ENCODE assay signal across 8 cellular contexts in the genomic region with DNA sequence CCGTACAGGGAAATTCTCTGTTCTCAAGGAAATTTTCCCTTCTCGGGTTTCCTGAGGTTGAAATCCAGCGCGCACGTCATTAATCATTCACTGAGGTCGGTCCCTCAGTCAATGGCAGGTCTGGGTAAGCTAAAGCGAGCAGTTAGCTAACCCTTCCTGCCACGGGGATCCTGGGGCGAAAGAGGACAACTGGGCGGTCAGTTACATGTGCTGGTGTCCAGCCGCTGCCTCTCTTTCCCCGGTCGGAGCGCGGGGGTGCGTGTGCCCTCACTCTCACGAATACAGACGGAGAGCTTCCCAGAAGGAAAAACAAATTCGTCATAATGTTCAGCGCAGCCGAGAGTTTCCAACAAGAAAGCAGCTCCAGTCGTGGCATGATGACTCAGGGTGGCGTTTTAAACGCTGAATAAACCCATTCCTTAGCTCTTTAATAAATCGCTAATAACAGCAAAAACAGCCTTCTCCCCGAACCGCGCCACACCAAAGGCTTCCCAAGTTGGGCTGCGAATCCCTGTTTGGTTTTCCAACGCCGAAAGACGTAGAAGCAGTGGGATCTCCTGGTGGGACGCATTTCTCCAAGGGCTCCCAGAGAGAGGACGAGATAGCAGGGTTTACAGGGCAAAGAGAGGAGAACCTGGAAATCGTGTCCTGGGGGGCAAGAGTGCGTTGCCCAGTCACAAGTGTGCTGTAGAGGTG. TPM values are rescaled to one million over a fixed set of nuclear protein-coding genes. Genes with fewer than 3 reads are reported as not detected.
A peak's percentile ranks its signal among the peaks of the same experiment; 100 is the strongest.
DNase-seq lines count a peak whose midpoint lies in the region; ATAC-seq, FAIRE-seq and TF ChIP-seq lines count a peak whose summit lies in the region.

No MANE protein-coding gene starts in this region.

- no peak overlapping the region for H2BK12ac ChIP-seq in neuronal stem cell (ENCODE audit: low read length)

- no CpG with 5 or more reads among the region's 36 CpGs for WGBS in neuronal stem cell (ENCODE audit: extremely low coverage in 2 of 2, insufficient read length in 2 of 2, insufficient replicate concordance in 1 of 2), 2 donors

- TSS peak; percentile 95 for BruUV-seq in PC-3 (replicated peaks; lab: Mats Ljungman, UMichigan)

- no peak for TF ChIP-seq POLR2A in GM12892 (IDR thresholded peaks at IDR 0.05; ENCODE audit: low read depth, low read length)

- no peak overlapping the region for H4K8ac ChIP-seq in neuronal stem cell (ENCODE audit: low read depth, low read length)

- H2BK5ac ChIP-seq in neuronal stem cell (ENCODE audit: low read length) = no peak overlapping the region

- no peak overlapping the region for H3K14ac ChIP-seq in neuronal stem cell (ENCODE audit: low read length)

- H3K4ac ChIP-seq in neuronal stem cell (ENCODE audit: low read length) = no peak overlapping the region

- ATAC-seq in PC-3 (peak; percentile 29), GM18517 (IDR thresholded peaks at IDR 0.05; ENCODE audit: unreplicated experiment) (no peak), GM21360 (IDR thresholded peaks at IDR 0.05; ENCODE audit: unreplicated experiment) (no peak)

- H3K4me3 ChIP-seq in GM12875 (ENCODE audit: low read depth, low read length) (peak overlapping the region; percentile 36), PC-3 (ENCODE audit: low read length) (peak overlapping the region; percentile 88), epithelial cell of esophagus (ENCODE audit: low read length) (peak overlapping the region; percentile 78), neuronal stem cell (ENCODE audit: low read length in 2 of 2) (peak overlapping the region; percentile 34 to 76)

- H3K23ac ChIP-seq in neuronal stem cell (ENCODE audit: low read depth, low read length, poor library complexity) = peak overlapping the region; percentile 63

- POLR2A ChIA-PET in PC-3 (lab: Charles Lee; ENCODE audit: unreplicated experiment) = interaction anchor here (0.9 kb wide), 1 partner anchor 30 kb away, joined by 3 read pairs; no protein-coding TSS in a partner anchor

- no peak overlapping the region for H2AK5ac ChIP-seq in neuronal stem cell (ENCODE audit: low read depth, low read length)

- no peak for FAIRE-seq in GM12892 (lab: Jason Lieb, UNC)

- CTCF ChIA-PET in PC-3 (lab: Charles Lee) = interaction anchor here (0.5 to 2.1 kb wide), 2 partner anchors 11 to 57 kb away, joined by 3 to 7 read pairs; no protein-coding TSS in a partner anchor

- intact Hi-C loops in PC-3 (cut with micrococcal nuclease) = loop anchor here (2.0 to 5.0 kb wide), 3 partner anchors 42 to 57 kb away; no protein-coding TSS in a partner anchor

- peaks cover 12% of the 10 kb centered on the region; the same call in 1 of the 2 replicates for H3K4me1 ChIP-seq in PC-3 (ENCODE audit: insufficient read depth, low read length)
- H3K4me1 ChIP-seq in neuronal stem cell (ENCODE audit: control insufficient read depth in 2 of 2, insufficient read depth in 1 of 2, low read depth in 1 of 2, low read length in 2 of 2) = peaks cover 7 to 22% of the 10 kb centered on the region in 2 donors

- no peaks in the 10 kb centered on the region for H3K27me3 ChIP-seq in PC-3 (ENCODE audit: low read length)
- peaks cover 43 to 91% (median 77%) of the 10 kb centered on the region in 3 experiments for H3K27me3 ChIP-seq in neuronal stem cell (ENCODE audit: control insufficient read depth in 3 of 3, insufficient read depth in 3 of 3, low read depth in 1 of 3, low read length in 3 of 3)

- H3F3A ChIP-seq in PC-3 (ENCODE audit: low read length, unreplicated experiment) = no peaks in the 10 kb centered on the region

- H3K4me2 ChIP-seq in PC-3 (ENCODE audit: low read length) = peak overlapping the region; percentile 94
- peak overlapping the region; percentile 92 for H3K4me2 ChIP-seq in neuronal stem cell (ENCODE audit: insufficient read depth, low read length, poor library complexity, severe bottlenecking)

- no peaks in the 10 kb centered on the region for H3K9me2 ChIP-seq in PC-3 (replicated peaks; ENCODE audit: low read length)

- no peaks in the 10 kb centered on the region for H3K9me3 ChIP-seq in PC-3 (ENCODE audit: low read length)
- H3K9me3 ChIP-seq in neuronal stem cell (replicated peaks in 1 of 2; ENCODE audit: control insufficient read depth in 2 of 2, insufficient read depth in 1 of 2, low read depth in 1 of 2, low read length in 2 of 2) = no peaks in the 10 kb centered on the region

- H3K27ac ChIP-seq in PC-3 (ENCODE audit: low read length) = peak overlapping the region; percentile 49
- no peak overlapping the region for H3K27ac ChIP-seq in neuronal stem cell (replicated peaks; ENCODE audit: low read length)

- H2BK120ac ChIP-seq in neuronal stem cell (ENCODE audit: low read depth, low read length) = no peak overlapping the region

- H4K91ac ChIP-seq in neuronal stem cell (ENCODE audit: low read depth, low read length, poor library complexity) = no peak overlapping the region

- no peak overlapping the region for H2BK15ac ChIP-seq in neuronal stem cell (ENCODE audit: low read length)

- DNase-seq in PC-3 (peak; percentile 52), epithelial cell of esophagus (ENCODE audit: low read depth) (peak; percentile 84), neuronal stem cell (ENCODE audit: low spot score) (no peak), GM12892 (ENCODE audit: insufficient read length) (no peak)
- DNase-seq in stimulated activated CD4-positive, alpha-beta T cell treated with anti-CD3 and anti-CD28 coated beads, Interleukin-12 subunit alpha, Interleukin-12 subunit beta, amount 100 ng/mL, for 4 hours = no peak

- TF ChIP-seq CTCF in GM12875 (IDR thresholded peaks at IDR 0.05; ENCODE audit: borderline replicate concordance, insufficient read depth, low read depth, low read length) = no peak
- TF ChIP-seq CTCF in PC-3 (conservative IDR thresholded peaks at IDR 0.05; ENCODE audit: low read depth, low read length) = no peak
- no peak for TF ChIP-seq CTCF in epithelial cell of esophagus (IDR thresholded peaks at IDR 0.05; ENCODE audit: insufficient read depth, low read depth, low read length, missing control alignments)

- H4K20me1 ChIP-seq in PC-3 (ENCODE audit: low read length) = no peaks in the 10 kb centered on the region

- peak overlapping the region; percentile 84 for H3K18ac ChIP-seq in neuronal stem cell (ENCODE audit: low read length)

- H2AFZ ChIP-seq in PC-3 (ENCODE audit: low read length) = peak overlapping the region; percentile 98
- H2AFZ ChIP-seq in neuronal stem cell (ENCODE audit: low read length) = peak overlapping the region; percentile 91

- H3K36me3 ChIP-seq in PC-3 (ENCODE audit: low read depth, low read length) (no peaks in the 10 kb centered on the region), neuronal stem cell (replicated peaks in 1 of 2; ENCODE audit: control insufficient read depth in 2 of 2, insufficient read depth in 2 of 2, low read length in 2 of 2) (no peaks in the 10 kb centered on the region)

- H3K79me2 ChIP-seq in PC-3 (ENCODE audit: low read length) = peaks cover 53% of the 10 kb centered on the region

- no peaks in the 10 kb centered on the region for H3K79me1 ChIP-seq in neuronal stem cell (ENCODE audit: low read depth, low read length)

- H3K9ac ChIP-seq in PC-3 (ENCODE audit: low read length) = peak overlapping the region; percentile 74
- no peak overlapping the region for H3K9ac ChIP-seq in neuronal stem cell (ENCODE audit: low read depth, low read length, poor library complexity)

RNA-seq across cellular contexts. Expression of gene FGF5, which starts 0.7 kb away (rescaled TPM):
- total RNA-seq in PC-3 (2014; rRNA removed) = 0.75 and 2.6 TPM in 2 replicates
- polyA plus RNA-seq in neuronal stem cell (2013, experiment 1 of 2) = not detected
- not detected for polyA plus RNA-seq in neuronal stem cell (2013, experiment 2 of 2)
- polyA plus RNA-seq in GM12892 (2012; ENCODE audit: missing spikeins) = not detected

Comparison
In these comparisons a context has a peak if more than half of its experiments do, and no peak if none do; other contexts are left out.
1. H3K4me3 ChIP-seq: peak in every context shown above with its lines; median percentile 88 in PC-3; 78 in epithelial cell of esophagus; 55 in neuronal stem cell; 36 in GM12875.
2. DNase-seq: peak in PC-3 (single experiment) and epithelial cell of esophagus (single experiment); none in neuronal stem cell (single experiment), GM12892 (single experiment) and stimulated activated CD4-positive, alpha-beta T cell treated with anti-CD3 and anti-CD28 coated beads, Interleukin-12 subunit alpha, Interleukin-12 subunit beta, amount 100 ng/mL, for 4 hours (single experiment).